In the genomic region with DNA sequence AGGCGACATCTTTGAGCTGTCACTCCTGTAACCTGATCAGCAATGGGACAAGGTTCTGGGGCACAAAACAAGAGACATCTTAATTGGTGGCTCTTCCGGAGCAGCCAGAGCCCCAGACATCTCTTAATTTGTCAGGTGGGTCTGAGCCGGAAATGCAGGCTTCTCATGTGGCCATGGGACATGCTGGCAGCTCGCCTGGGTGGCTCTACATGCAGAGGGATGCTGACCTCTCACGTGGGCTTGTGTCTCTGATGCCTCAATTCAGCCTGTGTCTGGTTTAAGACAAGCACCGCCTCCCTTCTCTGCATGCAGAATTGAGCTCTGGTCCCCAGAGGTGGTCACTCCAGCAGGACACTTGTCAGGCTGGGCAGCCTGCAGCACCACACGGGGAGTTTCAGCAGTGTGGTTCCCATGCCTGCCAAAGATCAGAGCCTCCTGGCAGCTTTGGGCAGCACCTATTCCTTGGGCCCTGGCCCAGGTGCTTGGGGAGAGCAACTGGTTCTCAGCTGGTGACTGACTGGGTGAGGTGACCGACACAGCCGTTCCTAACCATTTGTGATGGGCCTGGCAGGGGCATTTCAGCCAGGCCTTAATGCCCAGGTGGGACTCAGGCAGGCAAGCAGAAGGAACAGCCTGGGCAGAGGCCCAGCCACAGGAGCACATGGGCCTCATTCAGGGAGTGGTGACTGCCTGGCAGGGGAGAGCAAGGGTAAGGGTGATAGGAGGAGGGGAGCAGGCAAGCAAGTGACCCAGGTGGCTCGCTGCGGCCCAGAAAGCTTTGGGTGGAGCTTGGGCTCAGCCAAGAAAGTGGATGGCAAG, we compare ENCODE assay signal across 17 cellular contexts. TPM values are rescaled to one million over a fixed set of nuclear protein-coding genes. Genes with fewer than 3 reads are reported as not detected.
DNase-seq lines count a peak whose midpoint lies in the region; ATAC-seq and TF ChIP-seq lines count a peak whose summit lies in the region.
"Had no signal": no experiment of that assay in that cellular context is flagged by ENCODE, and none has a peak within 500 bp of the region (broad histone marks: within the 10 kb centered on the region; RNA-seq: fewer than 3 reads in every experiment).

No MANE protein-coding gene starts in this region.

- H2AFZ ChIP-seq in Karpas-422 (ENCODE audit: low read length) (no peak overlapping the region), trophoblast cell (ENCODE audit: insufficient read depth, low read length, poor library complexity) (no peak overlapping the region)

- POLR2A ChIA-PET in activated CD8-positive, alpha-beta T cell treated with anti-CD3 and anti-CD28 coated beads, Interleukin-2, amount 10 ng/mL, durations not matched to agents 7 days and 5 days (lab: Charles Lee), result interaction anchor here (0.9 kb wide), 1 partner anchor 21 kb away, joined by 3 read pairs; no protein-coding TSS in a partner anchor
- POLR2A ChIA-PET in activated CD8-positive, alpha-beta T cell treated with anti-CD3 and anti-CD28 coated beads for 36 hours (lab: Charles Lee), result no interaction called here

- no peak overlapping the region for H2BK120ac ChIP-seq in trophoblast cell (ENCODE audit: insufficient read depth, low read length, poor library complexity)

- no CpG with 5 or more reads among the region's 11 CpGs for WGBS in trophoblast cell (ENCODE audit: extremely low coverage, insufficient coverage, insufficient read length)

- no peak overlapping the region for H3K4ac ChIP-seq in trophoblast cell (ENCODE audit: low read depth, low read length)

- peaks cover 36% of the 10 kb centered on the region for H3K4me1 ChIP-seq in Karpas-422 (ENCODE audit: low read length)
- no peaks in the 10 kb centered on the region for H3K4me1 ChIP-seq in trophoblast cell (ENCODE audit: control insufficient read depth in 1 of 2, insufficient read depth in 2 of 2, low read length in 2 of 2)
- H3K4me1 ChIP-seq: gastrocnemius medialis, Peyer's patch had no signal

- CTCF ChIA-PET in activated CD8-positive, alpha-beta T cell treated with anti-CD3 and anti-CD28 coated beads, Interleukin-2, amount 10 ng/mL, durations not matched to agents 7 days and 5 days (lab: Charles Lee), result no interaction called here
- CTCF ChIA-PET in activated CD8-positive, alpha-beta T cell treated with anti-CD3 and anti-CD28 coated beads for 36 hours (lab: Charles Lee), result no interaction called here

- H2BK12ac ChIP-seq in trophoblast cell (ENCODE audit: low read length), result no peak overlapping the region

- no peak for ATAC-seq in activated CD8-positive, alpha-beta T cell treated with anti-CD3 and anti-CD28 coated beads, Interleukin-2, amount 10 ng/mL, durations not matched to agents 7 days and 5 days
- ATAC-seq in activated CD8-positive, alpha-beta T cell treated with anti-CD3 and anti-CD28 coated beads for 36 hours, result no peak
- ATAC-seq: activated T-cell treated with anti-CD3 and anti-CD28 coated beads, Interleukin-2, amount 50 U/mL, for 4 hours; gastrocnemius medialis had no signal

- H3K27me3 Mint-ChIP-seq in activated CD8-positive, alpha-beta T cell treated with anti-CD3 and anti-CD28 coated beads, Interleukin-2, amount 10 ng/mL, durations not matched to agents 7 days and 5 days (ENCODE audit: low read depth), result no peaks in the 10 kb centered on the region
- peaks cover 4% of the 10 kb centered on the region for H3K27me3 Mint-ChIP-seq in activated CD8-positive, alpha-beta T cell treated with anti-CD3 and anti-CD28 coated beads for 36 hours

- no peak overlapping the region for H4K8ac ChIP-seq in trophoblast cell (ENCODE audit: low read depth, low read length)

- no peak overlapping the region for H2AK5ac ChIP-seq in trophoblast cell (ENCODE audit: low read length)

- H3K27ac Mint-ChIP-seq in activated CD8-positive, alpha-beta T cell treated with anti-CD3 and anti-CD28 coated beads, Interleukin-2, amount 10 ng/mL, durations not matched to agents 7 days and 5 days, result no peak overlapping the region
- no peak overlapping the region for H3K27ac Mint-ChIP-seq in activated CD8-positive, alpha-beta T cell treated with anti-CD3 and anti-CD28 coated beads for 36 hours

- no peak overlapping the region for H3K14ac ChIP-seq in trophoblast cell (ENCODE audit: low read length)

- H4K20me1 ChIP-seq in Karpas-422 (ENCODE audit: insufficient read depth, low read depth, low read length), result no peaks in the 10 kb centered on the region

- peak overlapping the region; percentile 54 for H3K4me2 ChIP-seq in Karpas-422 (ENCODE audit: low read depth, low read length, poor library complexity, severe bottlenecking)
- H3K4me2 ChIP-seq in trophoblast cell (ENCODE audit: low read length), result no peak overlapping the region

- no peak for TF ChIP-seq CTCF in activated CD8-positive, alpha-beta T cell treated with anti-CD3 and anti-CD28 coated beads for 36 hours (IDR thresholded peaks at IDR 0.05)

- H3K9me2 ChIP-seq in Karpas-422 (replicated peaks; ENCODE audit: insufficient read depth, low read length), result no peaks in the 10 kb centered on the region

- peak overlapping the region; percentile 71 for H3K27ac ChIP-seq in Karpas-422 (ENCODE audit: low read length)
- H3K27ac ChIP-seq in trophoblast cell (ENCODE audit: low read depth, low read length), result no peak overlapping the region
- H3K27ac ChIP-seq in substantia nigra (ENCODE audit: low read depth, low read length, poor library complexity, severe bottlenecking), result no peak overlapping the region
- H3K27ac ChIP-seq: gastrocnemius medialis, Peyer's patch had no signal

- H3K23ac ChIP-seq in trophoblast cell (ENCODE audit: low read length), result no peak overlapping the region

- H3K79me1 ChIP-seq in trophoblast cell (ENCODE audit: low read length), result no peaks in the 10 kb centered on the region

- no peaks in the 10 kb centered on the region for H3K9me3 Mint-ChIP-seq in activated CD8-positive, alpha-beta T cell treated with anti-CD3 and anti-CD28 coated beads, Interleukin-2, amount 10 ng/mL, durations not matched to agents 7 days and 5 days (ENCODE audit: insufficient read depth)
- no peaks in the 10 kb centered on the region for H3K9me3 Mint-ChIP-seq in activated CD8-positive, alpha-beta T cell treated with anti-CD3 and anti-CD28 coated beads for 36 hours
- H3K9me3 Mint-ChIP-seq: activated T-cell treated with anti-CD3 and anti-CD28 coated beads, Interleukin-2, amount 50 U/mL, for 4 hours had no signal

- no peaks in the 10 kb centered on the region for H3K4me1 Mint-ChIP-seq in activated CD8-positive, alpha-beta T cell treated with anti-CD3 and anti-CD28 coated beads, Interleukin-2, amount 10 ng/mL, durations not matched to agents 7 days and 5 days (ENCODE audit: low read depth)
- no peaks in the 10 kb centered on the region for H3K4me1 Mint-ChIP-seq in activated CD8-positive, alpha-beta T cell treated with anti-CD3 and anti-CD28 coated beads for 36 hours (ENCODE audit: low read depth)

- H3K18ac ChIP-seq in trophoblast cell (ENCODE audit: low read length), result no peak overlapping the region

- H4K91ac ChIP-seq in trophoblast cell (ENCODE audit: low read depth, low read length), result no peak overlapping the region

- no peak overlapping the region for H3K4me3 Mint-ChIP-seq in activated CD8-positive, alpha-beta T cell treated with anti-CD3 and anti-CD28 coated beads, Interleukin-2, amount 10 ng/mL, durations not matched to agents 7 days and 5 days
- no peak overlapping the region for H3K4me3 Mint-ChIP-seq in activated CD8-positive, alpha-beta T cell treated with anti-CD3 and anti-CD28 coated beads for 36 hours
- H3K4me3 Mint-ChIP-seq: activated T-cell treated with anti-CD3 and anti-CD28 coated beads, Interleukin-2, amount 50 U/mL, for 4 hours had no signal

- H3K79me2 ChIP-seq in Karpas-422 (ENCODE audit: low read length), result no peaks in the 10 kb centered on the region
- no peaks in the 10 kb centered on the region for H3K79me2 ChIP-seq in trophoblast cell (ENCODE audit: control insufficient read depth, insufficient read depth, low read length, poor library complexity)

- H3K36me3 Mint-ChIP-seq in activated CD8-positive, alpha-beta T cell treated with anti-CD3 and anti-CD28 coated beads, Interleukin-2, amount 10 ng/mL, durations not matched to agents 7 days and 5 days (ENCODE audit: low read depth), result no peaks in the 10 kb centered on the region
- no peaks in the 10 kb centered on the region for H3K36me3 Mint-ChIP-seq in activated CD8-positive, alpha-beta T cell treated with anti-CD3 and anti-CD28 coated beads for 36 hours (ENCODE audit: low read depth)

- H3K9me3 ChIP-seq in Karpas-422 (ENCODE audit: low read length), result no peaks in the 10 kb centered on the region
- H3K9me3 ChIP-seq in trophoblast cell (ENCODE audit: insufficient read depth, low read depth, low read length), result peaks cover 5% of the 10 kb centered on the region
- H3K9me3 ChIP-seq: gastrocnemius medialis, Peyer's patch had no signal

- no peak overlapping the region for H2BK5ac ChIP-seq in trophoblast cell (ENCODE audit: low read depth, low read length, poor library complexity)

- H3K27me3 ChIP-seq in Karpas-422 (ENCODE audit: low read length) (no peaks in the 10 kb centered on the region), trophoblast cell (ENCODE audit: insufficient read depth, low read length) (no peaks in the 10 kb centered on the region)
- H3K27me3 ChIP-seq: gastrocnemius medialis, Peyer's patch had no signal

- H3K36me3 ChIP-seq in Karpas-422 (ENCODE audit: insufficient read depth, low read length) (no peaks in the 10 kb centered on the region), trophoblast cell (ENCODE audit: control insufficient read depth in 1 of 2, insufficient read depth in 2 of 2, low read length in 2 of 2) (no peaks in the 10 kb centered on the region)
- H3K36me3 ChIP-seq: gastrocnemius medialis, Peyer's patch had no signal

- H3K4me3 ChIP-seq in Karpas-422 (ENCODE audit: low read length) (peak overlapping the region; percentile 25; the same call in 1 of the 2 replicates), trophoblast cell (ENCODE audit: low read depth, low read length) (no peak overlapping the region)
- H3K4me3 ChIP-seq: gastrocnemius medialis, Peyer's patch had no signal

- peak; percentile 5 for DNase-seq in activated CD8-positive, alpha-beta T cell treated with anti-CD3 and anti-CD28 coated beads, Interleukin-2, amount 10 ng/mL, durations not matched to agents 7 days and 5 days
- DNase-seq in activated CD8-positive, alpha-beta T cell treated with anti-CD3 and anti-CD28 coated beads for 36 hours, result no peak
- peak; percentile 93 for DNase-seq in Karpas-422
- DNase-seq in islet precursor cell, result peak; percentile 51
- DNase-seq in stimulated activated CD8-positive, alpha-beta memory T cell treated with anti-CD3 and anti-CD28 coated beads, Interleukin-4, amount 100 ng/mL, for 48 hours, result peak; percentile 13
- DNase-seq in stimulated activated CD4-positive, alpha-beta T cell treated with anti-CD3 and anti-CD28 coated beads, Interleukin-4, amount 100 ng/mL, for 4 hours, result no peak
- no peak for DNase-seq in trophoblast cell
- DNase-seq in substantia nigra (lab: John Stamatoyannopoulos, UW), result no peak
- DNase-seq: activated CD4-positive, alpha-beta T cell treated with anti-CD3 and anti-CD28 coated beads for 1 hour; activated T-cell treated with anti-CD3 and anti-CD28 coated beads, Interleukin-2, amount 50 U/mL, for 4 hours; gastrocnemius medialis; NCI-H1105 had no signal

- H4K12ac ChIP-seq in trophoblast cell (ENCODE audit: low read depth, low read length), result no peak overlapping the region

- intact Hi-C loops in activated CD8-positive, alpha-beta T cell treated with anti-CD3 and anti-CD28 coated beads for 36 hours (cut with micrococcal nuclease), result no loop called here

- peak overlapping the region; percentile 47 for H3K9ac ChIP-seq in Karpas-422 (ENCODE audit: low read length)
- H3K9ac ChIP-seq in trophoblast cell (ENCODE audit: low read length), result no peak overlapping the region

RNA-seq across cellular contexts. Expression of a gene that starts 53.4 kb away (rescaled TPM):
- total RNA-seq in activated CD8-positive, alpha-beta T cell treated with anti-CD3 and anti-CD28 coated beads, Interleukin-2, amount 10 ng/mL, durations not matched to agents 7 days and 5 days, result not detected
- not detected for total RNA-seq in activated CD8-positive, alpha-beta T cell treated with anti-CD3 and anti-CD28 coated beads for 36 hours
- total RNA-seq in Karpas-422 (2014; rRNA removed; shearing (Covaris generic); ENCODE audit: low replicate concordance), result not detected in 2 replicates
- 0.72 and 0.77 TPM in 2 replicates for polyA plus RNA-seq in trophoblast cell (2013)
- total RNA-seq: activated T-cell treated with anti-CD3 and anti-CD28 coated beads, Interleukin-2, amount 50 U/mL, for 4 hours; gastrocnemius medialis; mononuclear cell; osteoblast; Peyer's patch; T-helper 1 cell treated with Interleukin-12 subunit alpha and Interleukin-12 subunit beta and Interleukin-4 antibody, amounts not matched to agents 30 ng/mL and 1 ng/mL, for 36 hours had no signal
- polyA plus RNA-seq: adipose tissue had no signal

Comparison
In these comparisons a context has a peak if more than half of its experiments do, and no peak if none do; other contexts are left out.
1. DNase-seq: peak in activated CD8-positive, alpha-beta T cell treated with anti-CD3 and anti-CD28 coated beads, Interleukin-2, amount 10 ng/mL, durations not matched to agents 7 days and 5 days (single experiment), Karpas-422 (single experiment), islet precursor cell (single experiment) and stimulated activated CD8-positive, alpha-beta memory T cell treated with anti-CD3 and anti-CD28 coated beads, Interleukin-4, amount 100 ng/mL, for 48 hours (single experiment); none in activated CD8-positive, alpha-beta T cell treated with anti-CD3 and anti-CD28 coated beads for 36 hours (single experiment), stimulated activated CD4-positive, alpha-beta T cell treated with anti-CD3 and anti-CD28 coated beads, Interleukin-4, amount 100 ng/mL, for 4 hours (0 of 2), trophoblast cell (0 of 2) and substantia nigra (0 of 49).